Comparison of ENCODE assay signal across 10 cellular contexts in genomic region chr16:82633964-82634600, GRCh38. TPM values are rescaled to one million over a fixed set of nuclear protein-coding genes. Genes with fewer than 3 reads are reported as not detected.
DNase-seq lines count a peak whose midpoint lies in the region; ATAC-seq and TF ChIP-seq lines count a peak whose summit lies in the region.
"Had no signal": no experiment of that assay in that cellular context is flagged by ENCODE, and none has a peak within 500 bp of the region (broad histone marks: within the 10 kb centered on the region; RNA-seq: fewer than 3 reads in every experiment).

No MANE protein-coding gene starts in this region.

- H4K20me1 ChIP-seq in osteoblast (ENCODE audit: insufficient read depth, low read length) = no peaks in the 10 kb centered on the region

- no peaks in the 10 kb centered on the region for H3K9me3 Mint-ChIP-seq in activated T-cell treated with anti-CD3 and anti-CD28 coated beads, Interleukin-2, amount 50 U/mL, for 24 hours
- H3K9me3 Mint-ChIP-seq: CD4-positive, alpha-beta T cell had no signal

- no peak overlapping the region for H3K4me3 Mint-ChIP-seq in activated T-cell treated with anti-CD3 and anti-CD28 coated beads, Interleukin-2, amount 50 U/mL, for 24 hours
- H3K4me3 Mint-ChIP-seq: CD4-positive, alpha-beta T cell had no signal

- H3K4me3 ChIP-seq in RWPE2 (ENCODE audit: severe bottlenecking) (no peak overlapping the region), fibroblast of the aortic adventitia (ENCODE audit: low read depth, low read length) (no peak overlapping the region), osteoblast (ENCODE audit: insufficient read depth, low read length) (no peak overlapping the region)

- TF ChIP-seq CTCF in RWPE2 (IDR thresholded peaks at IDR 0.05; ENCODE audit: poor library complexity, severe bottlenecking) (peak; percentile 8), fibroblast of the aortic adventitia (IDR thresholded peaks at IDR 0.05; ENCODE audit: insufficient read depth, low read length) (no peak), osteoblast (IDR thresholded peaks at IDR 0.05; ENCODE audit: extremely low read depth, low read depth, low read length) (no peak)

- H3K27ac ChIP-seq in RWPE2 (ENCODE audit: poor library complexity, severe bottlenecking) (peak overlapping the region; percentile 100), osteoblast (ENCODE audit: low read depth, low read length) (peak overlapping the region; percentile 53)

- H3K27me3 ChIP-seq in RWPE2 (ENCODE audit: insufficient read depth, poor library complexity, severe bottlenecking) = no peaks in the 10 kb centered on the region
- H3K27me3 ChIP-seq in osteoblast (ENCODE audit: insufficient read depth, low read length) = no peaks in the 10 kb centered on the region

- H3K4me1 ChIP-seq in RWPE2 (ENCODE audit: insufficient read depth, poor library complexity, severe bottlenecking) = peaks cover 80% of the 10 kb centered on the region
- H3K4me1 ChIP-seq in osteoblast (ENCODE audit: insufficient read depth, low read length) = peaks cover 62% of the 10 kb centered on the region

- H3K9me3 ChIP-seq in RWPE2 (ENCODE audit: severe bottlenecking) (no peaks in the 10 kb centered on the region), osteoblast (ENCODE audit: low read depth, low read length) (no peaks in the 10 kb centered on the region)

- H3K36me3 ChIP-seq in RWPE2 (ENCODE audit: low read depth) (peaks cover 27% of the 10 kb centered on the region), osteoblast (ENCODE audit: insufficient read depth, low read length) (no peaks in the 10 kb centered on the region)

- H2AFZ ChIP-seq in osteoblast (ENCODE audit: low read length) = peak overlapping the region; percentile 72

- peak overlapping the region; percentile 0 for H3K4me2 ChIP-seq in osteoblast (ENCODE audit: insufficient read depth, low read length)

- peaks cover 32% of the 10 kb centered on the region for H3K27me3 Mint-ChIP-seq in activated T-cell treated with anti-CD3 and anti-CD28 coated beads, Interleukin-2, amount 50 U/mL, for 24 hours

- DNase-seq in DMS153 (lab: John Stamatoyannopoulos, UW) (peak; percentile 75), RWPE2 (ENCODE audit: low spot score) (peak; percentile 89), fibroblast of the aortic adventitia (ENCODE audit: low read depth) (peak; percentile 45), osteoblast (ENCODE audit: insufficient read length, low spot score, missing footprints) (peak; percentile 87), NCI-H510A treated with DMSO at 0.1 percent for 48 hours (lab: John Stamatoyannopoulos, UW) (no peak), SIG-M5 treated with dmso at 0.1 percent for 504 hours (lab: John Stamatoyannopoulos, UW; ENCODE audit: unreplicated experiment) (no peak)
- no peak for DNase-seq in activated T-cell treated with anti-CD3 and anti-CD28 coated beads, Interleukin-2, amount 50 U/mL, for 24 hours
- DNase-seq: CD4-positive, alpha-beta T cell; NCI-H2081 treated with DMSO at 0.1 percent for 48 hours had no signal

- H3K79me2 ChIP-seq in osteoblast (ENCODE audit: insufficient read depth, low read length) = peaks cover 65% of the 10 kb centered on the region

- H3K27ac Mint-ChIP-seq in activated T-cell treated with anti-CD3 and anti-CD28 coated beads, Interleukin-2, amount 50 U/mL, for 24 hours = no peak overlapping the region
- H3K27ac Mint-ChIP-seq: CD4-positive, alpha-beta T cell had no signal

- ATAC-seq in RWPE2 (ENCODE audit: low read depth) = peak; percentile 81
- ATAC-seq in GM18873 (IDR thresholded peaks at IDR 0.05; ENCODE audit: low FRiP score, unreplicated experiment) = no peak

- no peaks in the 10 kb centered on the region for H3K36me3 Mint-ChIP-seq in activated T-cell treated with anti-CD3 and anti-CD28 coated beads, Interleukin-2, amount 50 U/mL, for 24 hours (ENCODE audit: low read depth)

- H3K4me1 Mint-ChIP-seq in activated T-cell treated with anti-CD3 and anti-CD28 coated beads, Interleukin-2, amount 50 U/mL, for 24 hours (ENCODE audit: low read depth) = peaks cover 2% of the 10 kb centered on the region

RNA-seq across cellular contexts. Expression of gene CDH13, which starts 7.3 kb away (rescaled TPM):
- total RNA-seq in fibroblast of the aortic adventitia (ENCODE audit: low replicate concordance) (55.7 and 58.0 TPM in 2 replicates), osteoblast (102 and 104 TPM in 2 replicates)
- total RNA-seq: CD4-positive, alpha-beta T cell had no signal

Comparison
In these comparisons a context has a peak if more than half of its experiments do, and no peak if none do; other contexts are left out.
1. DNase-seq: peak in DMS153 (single experiment), RWPE2 (single experiment), fibroblast of the aortic adventitia (single experiment) and osteoblast (single experiment); none in NCI-H510A treated with DMSO at 0.1 percent for 48 hours (single experiment), activated T-cell treated with anti-CD3 and anti-CD28 coated beads, Interleukin-2, amount 50 U/mL, for 24 hours (single experiment) and SIG-M5 treated with dmso at 0.1 percent for 504 hours (single experiment).